ENCODE assay signal across 1 cellular context in the genomic region with DNA sequence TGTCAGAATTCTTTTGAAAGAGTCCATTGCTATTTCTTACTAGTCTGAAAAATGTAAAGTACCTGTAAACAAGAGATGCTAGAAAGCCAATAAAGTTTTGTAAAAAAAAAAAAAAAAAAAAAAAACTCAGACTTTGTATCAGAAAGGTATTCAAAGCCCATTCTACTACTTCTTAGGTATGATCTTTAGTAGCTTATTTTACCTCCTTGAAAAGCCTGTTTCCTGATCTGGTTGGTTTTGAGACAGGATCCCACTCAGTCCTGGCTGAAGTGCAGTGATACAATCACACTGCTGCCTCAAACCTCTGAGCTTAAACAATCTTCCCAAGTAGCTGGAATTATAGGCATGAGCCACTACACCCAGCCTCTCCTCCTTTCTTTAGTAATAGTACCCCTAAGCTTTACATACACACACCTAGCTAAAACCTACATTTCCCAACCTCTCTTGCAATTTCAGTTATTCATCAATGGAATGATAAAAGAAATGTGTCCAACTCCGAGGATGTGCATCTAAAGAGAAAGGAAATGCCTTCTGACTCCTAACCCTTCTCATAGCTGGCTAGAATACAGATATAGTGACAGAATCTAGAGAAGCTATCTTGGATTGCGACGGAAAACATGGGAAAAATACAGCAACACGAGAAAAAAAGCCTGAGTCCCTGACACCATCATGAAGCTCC.
TF ChIP-seq lines count a peak whose summit lies in the region.

No MANE protein-coding gene starts in this region.

TF ChIP-seq in WTC11, 78 proteins besides CTCF, POLR2A, EP300 and RAD21 (continued from another document):
- TF ChIP-seq ZSCAN18 (CRISPR knock-in tag; IDR thresholded peaks at IDR 0.05) (no peak), NR3C1 (CRISPR knock-in tag; conservative IDR thresholded peaks at IDR 0.05; ENCODE audit: low read depth) (no peak), STAT6 (CRISPR knock-in tag; conservative IDR thresholded peaks at IDR 0.05; ENCODE audit: low read depth) (no peak), ZNF281 (CRISPR knock-in tag; IDR thresholded peaks at IDR 0.05) (no peak)
